Comparison of ENCODE assay signal across 8 cellular contexts in genomic region chr16:81035398-81035974, GRCh38. TPM values are rescaled to one million over a fixed set of nuclear protein-coding genes. Genes with fewer than 3 reads are reported as not detected.
DNase-seq lines count a peak whose midpoint lies in the region; ATAC-seq and TF ChIP-seq lines count a peak whose summit lies in the region.

Gene ATMIN (plus strand): TSS chr16:81035842. CDS start chr16:81035871, 29 bp downstream.

- H3K27ac ChIP-seq in duodenal mucosa (ENCODE audit: low read depth, low read length), result no peak within 1 kb of the TSS

- CTCF ChIA-PET in BJ (lab: Yijun Ruan, JAX), result interaction anchor here (0.6 to 3.1 kb wide), 56 partner anchors 10 to 709 kb away, joined by 3 to 27 read pairs (median 4); partner anchors contain the start of genes CENPN and CMC2
- CTCF ChIA-PET in activated CD4-positive, alpha-beta memory T cell treated with anti-CD3 and anti-CD28 coated beads for 36 hours (lab: Charles Lee), result interaction anchor here (0.6 to 9.6 kb wide), 41 partner anchors 10 to 1286 kb away, joined by 3 to 139 read pairs (median 4); partner anchors contain the start of genes C16orf46, CENPN and CMC2

- DNase-seq in BJ (ENCODE audit: low read depth) (peak; percentile 9), GM19240 (ENCODE audit: insufficient read length, low spot score) (peak; percentile 92), NCI-H748 treated with DMSO at 0.1 percent for 48 hours (lab: John Stamatoyannopoulos, UW) (peak; percentile 80), lower leg skin (ENCODE audit: low spot score in 2 of 2) (peak; percentile 68 to 92)
- DNase-seq in activated CD4-positive, alpha-beta memory T cell treated with anti-CD3 and anti-CD28 coated beads for 36 hours, result peak; percentile 89
- DNase-seq in stimulated activated CD4-positive, alpha-beta T cell treated with anti-CD3 and anti-CD28 coated beads, Interleukin-4, amount 100 ng/mL, for 4 hours, result peak; percentile 85 to 92

- intact Hi-C loops in activated CD4-positive, alpha-beta memory T cell treated with anti-CD3 and anti-CD28 coated beads for 36 hours (cut with micrococcal nuclease), result loop anchor here (1.0 to 10.0 kb wide), 4 partner anchors 28 to 703 kb away; partner anchors contain the start of genes C16orf46, CENPN and GAN
- intact Hi-C loops in lower leg skin (cut with DNase I; ENCODE audit: low total_unique reads), result no loop called here

- TF ChIP-seq CTCF in BJ (IDR thresholded peaks at IDR 0.05; ENCODE audit: insufficient read depth, low read depth, low read length), result peak; percentile 80
- peak in 2 of 3 donors; percentile 54 to 67 for TF ChIP-seq CTCF in lower leg skin (IDR thresholded peaks at IDR 0.05)

- H3K9me3 Mint-ChIP-seq in activated CD4-positive, alpha-beta memory T cell treated with anti-CD3 and anti-CD28 coated beads for 36 hours, result no peaks in the 10 kb centered on the region

- H3K36me3 ChIP-seq in BJ (ENCODE audit: control insufficient read depth, insufficient read depth, low read length) (no peaks in the 10 kb centered on the region), duodenal mucosa (ENCODE audit: control insufficient read depth in 1 of 2, insufficient read depth in 2 of 2, low read length in 2 of 2) (peaks cover 0 to 2% of the 10 kb centered on the region in 2 donors)

- peak; percentile 67 for ATAC-seq in HG03469 (IDR thresholded peaks at IDR 0.05; ENCODE audit: unreplicated experiment)

- peaks cover 16 to 18% of the 10 kb centered on the region in 2 donors for H3K4me1 ChIP-seq in duodenal mucosa (ENCODE audit: control insufficient read depth in 1 of 2, insufficient read depth in 2 of 2, low read length in 2 of 2)

- H3K4me1 Mint-ChIP-seq in activated CD4-positive, alpha-beta memory T cell treated with anti-CD3 and anti-CD28 coated beads for 36 hours (ENCODE audit: low read depth), result peaks cover 21% of the 10 kb centered on the region

- no peaks in the 10 kb centered on the region for H3K27me3 Mint-ChIP-seq in activated CD4-positive, alpha-beta memory T cell treated with anti-CD3 and anti-CD28 coated beads for 36 hours

- H3K27ac Mint-ChIP-seq in activated CD4-positive, alpha-beta memory T cell treated with anti-CD3 and anti-CD28 coated beads for 36 hours, result no peak within 1 kb of the TSS

- no peaks in the 10 kb centered on the region for H3K9me3 ChIP-seq in duodenal mucosa (ENCODE audit: control insufficient read depth in 1 of 2, low read length in 2 of 2)

- H3K9ac ChIP-seq in duodenal mucosa (ENCODE audit: low read depth in 1 of 2, low read length in 2 of 2), result peak within 1 kb of the TSS; percentile 64 to 67

- H3K4me3 ChIP-seq in BJ (ENCODE audit: low read depth, low read length) (peak within 1 kb of the TSS; percentile 71), duodenal mucosa (ENCODE audit: low read depth in 1 of 2, low read length in 2 of 2) (peak within 1 kb of the TSS; percentile 81 to 82), lower leg skin (ENCODE audit: low read depth, poor library complexity, severe bottlenecking) (peak within 1 kb of the TSS; percentile 70)

- TF ChIP-seq POLR2A in lower leg skin (IDR thresholded peaks at IDR 0.05), result no peak

- H3K36me3 Mint-ChIP-seq in activated CD4-positive, alpha-beta memory T cell treated with anti-CD3 and anti-CD28 coated beads for 36 hours, result peaks cover 13% of the 10 kb centered on the region

- H3K4me3 Mint-ChIP-seq in activated CD4-positive, alpha-beta memory T cell treated with anti-CD3 and anti-CD28 coated beads for 36 hours, result peak within 1 kb of the TSS; percentile 79

- POLR2A ChIA-PET in BJ (lab: Charles Lee), result no interaction called here
- POLR2A ChIA-PET in activated CD4-positive, alpha-beta memory T cell treated with anti-CD3 and anti-CD28 coated beads for 36 hours (lab: Charles Lee), result interaction anchor here (1.0 to 1.7 kb wide), 3 partner anchors 28 to 703 kb away, joined by 3 to 11 read pairs (median 8); partner anchors contain the start of genes C16orf46, CENPN and CMC2

- H3K27me3 ChIP-seq in BJ (ENCODE audit: control insufficient read depth, insufficient read depth, low read length) (no peaks in the 10 kb centered on the region), duodenal mucosa (ENCODE audit: control insufficient read depth in 1 of 2, insufficient read depth in 2 of 2, low read length in 2 of 2) (no peaks in the 10 kb centered on the region)

- WGBS in lower leg skin, 2 donors, result 12 to 17% methylated on average over 14 to 25 of the region's 54 CpGs

RNA-seq across cellular contexts. Expression of gene ATMIN, which starts in this region (rescaled TPM):
- 22.3 and 34.7 TPM in 2 replicates for polyA plus RNA-seq in BJ (2011; rRNA removed)
- polyA minus RNA-seq in BJ (2011; rRNA and poly(A)+ RNA removed), result 19.1 and 22.1 TPM in 2 replicates
- 10 to 100 TPM; 19.3 to 21.3 TPM for total RNA-seq in activated CD4-positive, alpha-beta memory T cell treated with anti-CD3 and anti-CD28 coated beads for 36 hours
- 10 to 100 TPM; 33.3 to 51.7 (median 41.9) TPM for total RNA-seq in lower leg skin

Comparison
In these comparisons a context has a peak if more than half of its experiments do, and no peak if none do; other contexts are left out.
1. DNase-seq: peak in every context shown above with its lines; median percentile 92 in GM19240; 89 in activated CD4-positive, alpha-beta memory T cell treated with anti-CD3 and anti-CD28 coated beads for 36 hours; 88 in stimulated activated CD4-positive, alpha-beta T cell treated with anti-CD3 and anti-CD28 coated beads, Interleukin-4, amount 100 ng/mL, for 4 hours; 80 in NCI-H748 treated with DMSO at 0.1 percent for 48 hours; 80 in lower leg skin; 9 in BJ.